Comparison of ENCODE assay signal across 10 cellular contexts in the genomic region with DNA sequence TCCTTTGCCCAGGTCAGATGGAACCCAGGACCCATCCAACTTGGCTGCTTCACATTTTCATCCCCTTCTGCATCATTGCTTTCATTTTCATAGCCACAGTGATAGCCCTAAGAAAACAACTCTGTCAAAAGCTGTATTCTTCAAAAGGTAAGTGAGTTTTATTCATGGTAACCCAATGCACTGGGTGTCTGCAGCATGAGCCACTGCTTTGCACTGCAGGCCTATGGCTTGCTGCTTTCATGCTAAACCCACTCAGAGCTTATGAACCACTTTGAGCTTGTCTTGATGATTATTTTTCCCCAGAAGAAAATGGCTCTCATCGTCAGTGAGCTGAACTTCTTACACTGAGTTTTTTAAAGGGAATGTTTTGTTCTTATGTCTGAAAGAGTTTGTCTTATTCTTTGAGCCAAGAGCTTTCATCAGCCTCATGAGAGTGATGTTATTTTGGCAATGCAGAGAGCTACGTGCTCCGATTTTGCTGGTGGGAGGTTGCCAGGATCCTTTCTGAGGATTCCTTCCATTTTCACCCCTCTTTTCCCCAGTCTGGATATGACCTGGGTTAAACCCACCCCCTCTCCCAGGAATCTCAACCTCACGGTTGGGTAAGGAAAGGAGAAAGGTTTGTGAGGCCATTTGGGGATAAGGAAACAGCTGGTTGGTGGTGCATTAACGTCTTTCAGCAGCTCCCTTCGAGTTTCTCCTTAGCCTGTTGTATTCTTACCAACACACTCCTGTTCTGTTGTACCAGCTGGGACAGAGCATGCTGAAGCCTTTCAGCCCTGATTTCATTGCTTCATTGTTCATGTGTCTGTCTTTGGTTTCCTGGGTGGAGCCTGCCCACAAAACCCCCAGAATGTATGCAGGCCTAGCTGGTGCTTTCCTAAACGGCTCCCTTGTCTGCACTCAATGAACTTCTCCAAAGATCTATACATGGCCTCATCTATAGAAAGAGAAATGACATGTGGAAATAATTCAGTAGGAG. TPM values are rescaled to one million over a fixed set of nuclear protein-coding genes. Genes with fewer than 3 reads are reported as not detected.
DNase-seq lines count a peak whose midpoint lies in the region; ATAC-seq and TF ChIP-seq lines count a peak whose summit lies in the region.
"Had no signal": no experiment of that assay in that cellular context is flagged by ENCODE, and none has a peak within 500 bp of the region (broad histone marks: within the 10 kb centered on the region; RNA-seq: fewer than 3 reads in every experiment).

No MANE protein-coding gene starts in this region.

- no TSS peak for BruUV-seq in PC-9 (replicated peaks; lab: Mats Ljungman, UMichigan)

- no peaks in the 10 kb centered on the region for H4K20me1 ChIP-seq in PC-9 (ENCODE audit: insufficient read depth)

- H3K36me3 ChIP-seq in ascending aorta (no peaks in the 10 kb centered on the region), PC-9 (ENCODE audit: low read depth) (no peaks in the 10 kb centered on the region)

- TF ChIP-seq CTCF in ascending aorta (IDR thresholded peaks at IDR 0.05): no peak
- TF ChIP-seq CTCF in PC-9 (conservative IDR thresholded peaks at IDR 0.05): no peak

- intact Hi-C loops in ascending aorta (cut with DNase I) (loop anchor here (2.0 to 5.0 kb wide), 2 partner anchors 21 to 34 kb away; no protein-coding TSS in a partner anchor), sciatic nerve (cut with DNase I) (no loop called here), PC-9 (cut with micrococcal nuclease; ENCODE audit: unreplicated experiment) (no loop called here)

- no peak overlapping the region for H2AFZ ChIP-seq in PC-9

- H3K4me1 ChIP-seq in ascending aorta (peaks cover 8 to 42% of the 10 kb centered on the region in 2 donors), PC-9 (replicated peaks; ENCODE audit: insufficient read depth) (peaks cover 13% of the 10 kb centered on the region)

- no peaks in the 10 kb centered on the region for H3K79me2 ChIP-seq in PC-9 (ENCODE audit: low read depth)

- CTCF ChIA-PET in PC-9 (lab: Charles Lee): no interaction called here

- ATAC-seq in GM21447 (IDR thresholded peaks at IDR 0.05; ENCODE audit: unreplicated experiment): peak; percentile 71
- peak; percentile 76 for ATAC-seq in sciatic nerve

- POLR2A ChIA-PET in PC-9 (lab: Charles Lee; ENCODE audit: unreplicated experiment): no interaction called here

- peak overlapping the region; percentile 80 for H3K27ac ChIP-seq in ascending aorta
- no peak overlapping the region for H3K27ac ChIP-seq in PC-9
- H3K27ac ChIP-seq: C4-2B had no signal

- no peaks in the 10 kb centered on the region for H3K9me3 ChIP-seq in ascending aorta
- H3K9me3 ChIP-seq in PC-9 (ENCODE audit: insufficient read depth, low read depth): no peaks in the 10 kb centered on the region

- H3K4me3 ChIP-seq in ascending aorta (peak overlapping the region in 1 of 2 donors; percentile 24), PC-9 (no peak overlapping the region)

- H3K27me3 ChIP-seq in ascending aorta (no peaks in the 10 kb centered on the region), PC-9 (ENCODE audit: insufficient read depth, low read depth) (no peaks in the 10 kb centered on the region)

- no peaks in the 10 kb centered on the region for H3K9me2 ChIP-seq in PC-9 (ENCODE audit: insufficient read depth)

- H3F3A ChIP-seq in PC-9 (ENCODE audit: insufficient read depth, low read depth): no peaks in the 10 kb centered on the region

- DNase-seq in AML-193 (lab: John Stamatoyannopoulos, UW) (peak; percentile 92 to 93), SIG-M5 (lab: John Stamatoyannopoulos, UW) (peak; percentile 43), ascending aorta (ENCODE audit: low spot score in 2 of 2) (no peak), sciatic nerve (ENCODE audit: low spot score) (no peak), PC-9 (no peak), A172 (ENCODE audit: low spot score) (no peak), iPS-NIHi11 (ENCODE audit: low spot score) (no peak)

- H3K4me2 ChIP-seq in PC-9: no peak overlapping the region

RNA-seq across cellular contexts. Expression of gene PDCD1LG2, which starts 47.6 kb away (rescaled TPM):
- total RNA-seq in ascending aorta (1.1 TPM), sciatic nerve (3.0 TPM), PC-9 (2021) (0.55 and 1.4 TPM in 2 replicates)
- 1.1 TPM in 2 replicates for total RNA-seq in A172 (2014; rRNA removed; shearing (Covaris generic))
- total RNA-seq: SK-MEL-5 had no signal

Comparison
In these comparisons a context has a peak if more than half of its experiments do, and no peak if none do; other contexts are left out.
1. DNase-seq: peak in AML-193 (2 of 2) and SIG-M5 (single experiment); none in ascending aorta (0 of 2), sciatic nerve (single experiment), PC-9 (0 of 2), A172 (single experiment) and iPS-NIHi11 (single experiment).